Comparison of ENCODE assay signal across 13 cellular contexts in genomic region chr3:143978263-143978631, GRCh38. TPM values are rescaled to one million over a fixed set of nuclear protein-coding genes. Genes with fewer than 3 reads are reported as not detected.
DNase-seq lines count a peak whose midpoint lies in the region; ATAC-seq, FAIRE-seq and TF ChIP-seq lines count a peak whose summit lies in the region.
"Had no signal": no experiment of that assay in that cellular context is flagged by ENCODE, and none has a peak within 500 bp of the region (broad histone marks: within the 10 kb centered on the region; RNA-seq: fewer than 3 reads in every experiment).

No MANE protein-coding gene starts in this region.

- H3K27ac Mint-ChIP-seq in osteocyte (ENCODE audit: unreplicated experiment), result peak overlapping the region; percentile 88
- H3K27ac Mint-ChIP-seq: activated naive CD8-positive, alpha-beta T cell had no signal

- H3K9me3 Mint-ChIP-seq in osteocyte (ENCODE audit: unreplicated experiment), result peaks cover 6% of the 10 kb centered on the region

- intact Hi-C loops in esophagus squamous epithelium (cut with DNase I), result no loop called here
- intact Hi-C loops in Right ventricle myocardium inferior (cut with DNase I), result no loop called here

- WGBS in esophagus squamous epithelium, 2 donors, result 66 to 87% methylated on average over 1 of the region's 1 CpG

- H3K4me3 Mint-ChIP-seq in osteocyte (ENCODE audit: unreplicated experiment), result peak overlapping the region; percentile 61
- H3K4me3 Mint-ChIP-seq: activated naive CD8-positive, alpha-beta T cell had no signal

- H3K27ac ChIP-seq in HL-60 (replicated peaks) (peak overlapping the region; percentile 54), coronary artery (peak overlapping the region; percentile 54 to 55), esophagus squamous epithelium (peak overlapping the region in 2 of 4 donors; percentile 98 to 99)

- TF ChIP-seq POLR2A in esophagus squamous epithelium (IDR thresholded peaks at IDR 0.05), result no peak

- no peak for TF ChIP-seq CTCF in D721Med (IDR thresholded peaks at IDR 0.05; ENCODE audit: insufficient read depth, missing control alignments)
- no peak for TF ChIP-seq CTCF in HL-60 (IDR thresholded peaks at IDR 0.05; ENCODE audit: insufficient read depth, low read length)
- TF ChIP-seq CTCF in coronary artery (IDR thresholded peaks at IDR 0.05), result no peak
- no peak for TF ChIP-seq CTCF in osteocyte (IDR thresholded peaks at IDR 0.05)
- no peak for TF ChIP-seq CTCF in esophagus squamous epithelium (IDR thresholded peaks at IDR 0.05)

- FAIRE-seq in D721Med (lab: Jason Lieb, UNC), result peak; percentile 76
- FAIRE-seq: G401.6 had no signal

- H3K36me3 ChIP-seq in esophagus squamous epithelium, result peaks cover 0 to 7% (median 0%) of the 10 kb centered on the region in 3 donors

- no peaks in the 10 kb centered on the region for H3K27me3 Mint-ChIP-seq in osteocyte (ENCODE audit: unreplicated experiment)
- H3K27me3 Mint-ChIP-seq: activated naive CD8-positive, alpha-beta T cell had no signal

- DNase-seq in D721Med (ENCODE audit: insufficient read length, low spot score), result no peak
- DNase-seq in HL-60 (ENCODE audit: low read depth in 1 of 2, low spot score in 1 of 2), result no peak
- DNase-seq in coronary artery (ENCODE audit: low spot score), result no peak
- DNase-seq in osteocyte (ENCODE audit: extremely low spot score, unreplicated experiment), result no peak
- DNase-seq in esophagus squamous epithelium (lab: John Stamatoyannopoulos, UW), result no peak
- DNase-seq in Right ventricle myocardium inferior (ENCODE audit: missing footprints), result no peak
- no peak for DNase-seq in SKM-1 (lab: John Stamatoyannopoulos, UW; ENCODE audit: unreplicated experiment)
- DNase-seq: GOT3; NCI-H146; stimulated activated CD4-positive, alpha-beta T cell treated with anti-CD3 and anti-CD28 coated beads, Interleukin-2, amount 100 ng/mL, for 48 hours had no signal

- H3K4me3 ChIP-seq in HL-60 (replicated peaks; ENCODE audit: insufficient read depth, low read length) (no peak overlapping the region), coronary artery (peak overlapping the region; percentile 93), esophagus squamous epithelium (no peak overlapping the region)

- H3K36me3 Mint-ChIP-seq in osteocyte (ENCODE audit: unreplicated experiment), result peaks cover 11% of the 10 kb centered on the region

- peaks cover 64% of the 10 kb centered on the region for H3K4me1 Mint-ChIP-seq in osteocyte (ENCODE audit: unreplicated experiment)

- H3K9me3 ChIP-seq in esophagus squamous epithelium, result no peaks in the 10 kb centered on the region

- ATAC-seq in HG02970 (IDR thresholded peaks at IDR 0.05; ENCODE audit: low FRiP score, unreplicated experiment) (no peak), Right ventricle myocardium inferior (no peak)

- H3K4me1 ChIP-seq in esophagus squamous epithelium, result peaks cover 16 to 68% (median 18%) of the 10 kb centered on the region in 3 donors

- H3K27me3 ChIP-seq in HL-60 (ENCODE audit: insufficient read depth, poor library complexity, severe bottlenecking) (no peaks in the 10 kb centered on the region), esophagus squamous epithelium (no peaks in the 10 kb centered on the region)

RNA-seq across cellular contexts. Expression of gene DIPK2A, which starts 6.6 kb away (rescaled TPM):
- 52.1 and 54.8 TPM in 2 replicates for total RNA-seq in osteocyte
- total RNA-seq in esophagus squamous epithelium, result 10 to 100 TPM; 31.7 to 40.1 (median 36.1) TPM
- 9.0 TPM for total RNA-seq in Right ventricle myocardium inferior
